17 cellular contexts compared by ENCODE assay signal in the genomic region with DNA sequence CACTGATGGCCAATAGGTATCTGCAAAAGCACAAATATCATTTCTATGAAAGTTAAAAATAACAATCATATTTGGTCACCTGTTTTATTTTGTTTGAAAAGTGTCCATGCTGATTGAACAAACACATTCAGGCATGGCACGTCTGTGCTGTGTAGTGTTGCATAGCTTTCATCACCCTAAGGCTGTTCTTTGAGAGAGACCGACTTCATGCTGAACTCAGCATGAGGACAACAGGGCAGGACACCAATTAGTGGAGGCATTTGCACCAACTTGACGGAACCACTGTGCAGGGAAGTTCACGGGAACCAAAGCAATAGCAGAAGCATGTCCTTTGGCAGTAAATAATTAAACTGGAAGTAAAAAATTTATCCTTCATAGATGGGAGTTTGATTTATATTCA.
"Had no signal": no experiment of that assay in that cellular context is flagged by ENCODE, and none has a peak within 500 bp of the region (broad histone marks: within the 10 kb centered on the region; RNA-seq: fewer than 3 reads in every experiment).

No MANE protein-coding gene starts in this region.

- H3K4me3 ChIP-seq: gastrocnemius medialis, left lung, right lobe of liver, upper lobe of right lung had no signal

- ATAC-seq: effector memory CD8-positive, alpha-beta T cell; gastrocnemius medialis; left lung; natural killer cell; right lobe of liver; upper lobe of right lung had no signal

- H3K27me3 ChIP-seq: gastrocnemius medialis, left lung, right lobe of liver, upper lobe of right lung had no signal

- H3K4me3 Mint-ChIP-seq: activated CD4-positive, alpha-beta T cell treated with anti-CD3 and anti-CD28 coated beads, Interleukin-2, amount 10 ng/mL, durations not matched to agents 7 days and 5 days; activated naive CD8-positive, alpha-beta T cell treated with anti-CD3 and anti-CD28 coated beads for 36 hours; brain; effector memory CD8-positive, alpha-beta T cell; natural killer cell; stimulated activated naive CD8-positive, alpha-beta T cell treated with anti-CD3 and anti-CD28 coated beads, Interleukin-15, Interleukin-2, amounts not matched to agents 100 ng/mL and 50 ng/mL, for 24 hours had no signal

- H3K27ac Mint-ChIP-seq: activated CD4-positive, alpha-beta T cell treated with anti-CD3 and anti-CD28 coated beads, Interleukin-2, amount 10 ng/mL, durations not matched to agents 7 days and 5 days; activated naive CD8-positive, alpha-beta T cell treated with anti-CD3 and anti-CD28 coated beads for 36 hours; effector memory CD8-positive, alpha-beta T cell; natural killer cell; stimulated activated naive CD8-positive, alpha-beta T cell treated with anti-CD3 and anti-CD28 coated beads, Interleukin-15, Interleukin-2, amounts not matched to agents 100 ng/mL and 50 ng/mL, for 24 hours had no signal

- H3K27ac ChIP-seq: gastrocnemius medialis, left lung, right lobe of liver, upper lobe of right lung had no signal

- H3K9me3 ChIP-seq: gastrocnemius medialis, left lung, right lobe of liver, upper lobe of right lung had no signal

- DNase-seq: activated CD4-positive, alpha-beta T cell treated with anti-CD3 and anti-CD28 coated beads, Interleukin-2, amount 10 ng/mL, durations not matched to agents 7 days and 5 days; activated CD8-positive, alpha-beta memory T cell treated with anti-CD3 and anti-CD28 coated beads for 24 hours; activated gamma-delta T cell treated with Interleukin-2 at 50 U/mL for 16 hours; activated naive CD8-positive, alpha-beta T cell treated with anti-CD3 and anti-CD28 coated beads for 36 hours; amygdala; cerebellar nuclear complex; effector memory CD8-positive, alpha-beta T cell; gastrocnemius medialis; left lung; mesenchymal stem cell; natural killer cell; nucleus accumbens; right lobe of liver; T-helper 9 cell; upper lobe of right lung had no signal

- H3K36me3 Mint-ChIP-seq: activated naive CD8-positive, alpha-beta T cell treated with anti-CD3 and anti-CD28 coated beads for 36 hours; brain; natural killer cell had no signal

- H3K9me3 Mint-ChIP-seq: activated CD4-positive, alpha-beta T cell treated with anti-CD3 and anti-CD28 coated beads, Interleukin-2, amount 10 ng/mL, durations not matched to agents 7 days and 5 days; stimulated activated naive CD8-positive, alpha-beta T cell treated with anti-CD3 and anti-CD28 coated beads, Interleukin-15, Interleukin-2, amounts not matched to agents 100 ng/mL and 50 ng/mL, for 24 hours had no signal

- H3K36me3 ChIP-seq: gastrocnemius medialis, left lung, right lobe of liver, upper lobe of right lung had no signal

- H3K4me1 Mint-ChIP-seq: activated CD4-positive, alpha-beta T cell treated with anti-CD3 and anti-CD28 coated beads, Interleukin-2, amount 10 ng/mL, durations not matched to agents 7 days and 5 days; activated naive CD8-positive, alpha-beta T cell treated with anti-CD3 and anti-CD28 coated beads for 36 hours; natural killer cell had no signal

- H3K27me3 Mint-ChIP-seq: activated CD4-positive, alpha-beta T cell treated with anti-CD3 and anti-CD28 coated beads, Interleukin-2, amount 10 ng/mL, durations not matched to agents 7 days and 5 days; brain; effector memory CD8-positive, alpha-beta T cell; stimulated activated naive CD8-positive, alpha-beta T cell treated with anti-CD3 and anti-CD28 coated beads, Interleukin-15, Interleukin-2, amounts not matched to agents 100 ng/mL and 50 ng/mL, for 24 hours had no signal

- H3K4me1 ChIP-seq: gastrocnemius medialis, right lobe of liver had no signal
